ENCODE assay signal across 9 cellular contexts in the genomic region with DNA sequence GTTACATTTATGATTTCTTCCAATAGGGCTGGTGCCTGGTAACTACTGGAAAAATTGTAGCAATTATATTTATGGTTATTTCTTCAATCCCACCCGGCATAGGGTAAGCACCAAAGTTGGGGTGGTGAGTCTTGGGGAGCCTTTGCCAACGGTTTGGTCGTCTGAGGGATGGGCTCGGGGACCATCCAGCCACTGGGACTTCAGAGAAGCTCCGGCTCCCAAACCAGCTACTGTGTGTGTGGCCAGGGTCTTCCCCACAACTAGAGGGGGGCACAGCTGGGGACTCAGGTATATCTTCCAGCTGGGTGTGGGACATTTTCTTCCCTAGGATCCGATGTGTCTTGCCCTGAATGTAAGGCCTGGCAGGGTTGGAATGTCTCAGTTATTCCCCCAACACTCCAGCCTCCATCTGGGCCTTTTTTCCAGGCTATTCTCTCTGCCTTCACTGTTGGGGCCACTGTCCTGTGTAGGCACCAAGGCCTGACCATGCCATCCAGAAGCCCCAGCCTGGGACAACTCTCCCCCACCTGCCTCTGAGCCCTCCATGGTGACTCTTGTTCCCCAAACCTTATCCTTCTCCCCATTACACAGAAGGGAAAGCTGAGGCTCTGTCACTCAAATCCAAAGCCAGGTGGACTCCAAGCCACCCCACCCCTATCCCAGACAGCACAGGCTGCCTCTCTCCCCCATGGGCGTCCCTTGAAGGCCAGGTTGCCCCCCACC. TPM values are rescaled to one million over a fixed set of nuclear protein-coding genes. Genes with fewer than 3 reads are reported as not detected.
DNase-seq lines count a peak whose midpoint lies in the region; ATAC-seq and TF ChIP-seq lines count a peak whose summit lies in the region.
"Had no signal": no experiment of that assay in that cellular context is flagged by ENCODE, and none has a peak within 500 bp of the region (broad histone marks: within the 10 kb centered on the region; RNA-seq: fewer than 3 reads in every experiment).

No MANE protein-coding gene starts in this region.

- in situ Hi-C loops in IMR-90 (cut with MboI; ENCODE audit: low sequenced_read_pairs) = no loop called here

- whole genome bisulfite sequencing in IMR-90 (ENCODE audit: extremely low coverage in 2 of 2, insufficient read length in 1 of 2), 2 experiments = no CpG with 5 or more reads among the region's 7 CpGs
- WGBS in sigmoid colon, 2 donors = 76 to 90% methylated on average over 7 of the region's 7 CpGs

- H3K4me3 ChIP-seq in Caco-2 (ENCODE audit: low read depth, low read length) (no peak overlapping the region), IMR-90 (ENCODE audit: insufficient read depth, low read depth, low read length) (no peak overlapping the region), duodenal mucosa (ENCODE audit: low read depth in 1 of 2, low read length in 2 of 2) (no peak overlapping the region), sigmoid colon (no peak overlapping the region)

- POLR2A ChIA-PET in Caco-2 (lab: Charles Lee) = no interaction called here
- POLR2A ChIA-PET in IMR-90 (lab: Charles Lee; ENCODE audit: unreplicated experiment) = no interaction called here

- CTCF ChIA-PET in Caco-2 (lab: Charles Lee) = no interaction called here
- CTCF ChIA-PET in IMR-90 (lab: Yijun Ruan, JAX) = no interaction called here

- no peak overlapping the region for H3K27ac ChIP-seq in IMR-90 (ENCODE audit: insufficient read depth, low read length)
- H3K27ac ChIP-seq in duodenal mucosa (ENCODE audit: low read depth, low read length) = peak overlapping the region; percentile 10
- H3K27ac ChIP-seq in sigmoid colon = peak overlapping the region in 3 of 4 donors; percentile 55 to 75 (median 56)

- no peaks in the 10 kb centered on the region for H3K4me1 Mint-ChIP-seq in Caco-2 (ENCODE audit: low read depth, unreplicated experiment)

- H3K4me1 ChIP-seq in Caco-2 (0 out of 2 replicates have a peak, but pooled peaks cover 4% of the 10 kb centered on the region), IMR-90 (ENCODE audit: control insufficient read depth, insufficient read depth, low read length) (peaks cover 3% of the 10 kb centered on the region; the same call in 1 of the 2 replicates), duodenal mucosa (ENCODE audit: control insufficient read depth in 1 of 2, insufficient read depth in 2 of 2, low read length in 2 of 2) (peaks cover 18 to 23% of the 10 kb centered on the region in 2 donors), sigmoid colon (peaks cover 0 to 20% (median 13%) of the 10 kb centered on the region in 4 donors)

- H2AK9ac ChIP-seq in IMR-90 (replicated peaks; ENCODE audit: low read depth, low read length, poor library complexity) = no peak overlapping the region

- H3K4me3 Mint-ChIP-seq in Caco-2 (ENCODE audit: unreplicated experiment) = peak overlapping the region; percentile 76

- no peaks in the 10 kb centered on the region for H3K27me3 Mint-ChIP-seq in Caco-2 (ENCODE audit: insufficient read depth, unreplicated experiment)

- DNase-seq in Caco-2 (no peak), IMR-90 (no peak), sigmoid colon (no peak), kidney glomerular epithelial cell (lab: John Stamatoyannopoulos, UW) (no peak), NCI-H2107 (lab: John Stamatoyannopoulos, UW) (no peak)
- DNase-seq: NCI-H226, SIG-M5 had no signal

- TF ChIP-seq POLR2A in IMR-90 (IDR thresholded peaks at IDR 0.05; ENCODE audit: low read depth, low read length) (no peak), sigmoid colon (IDR thresholded peaks at IDR 0.05) (no peak)

- no peak for ATAC-seq in IMR-90 (ENCODE audit: low read depth)
- no peak for ATAC-seq in GM19467 (IDR thresholded peaks at IDR 0.05; ENCODE audit: unreplicated experiment)

- no peak for TF ChIP-seq EP300 in sigmoid colon (IDR thresholded peaks at IDR 0.05)

- no TSS peak for BruUV-seq in Caco-2 (replicated peaks; lab: Mats Ljungman, UMichigan)
- BruUV-seq in IMR-90 (replicated peaks; lab: Mats Ljungman, UMichigan) = no TSS peak

- dilution Hi-C loops in IMR-90 (cut with HindIII; ENCODE audit: low sequenced_read_pairs, unreplicated experiment) = no loop called here

- intact Hi-C loops in Caco-2 (cut with micrococcal nuclease; ENCODE audit: unreplicated experiment) = no loop called here
- intact Hi-C loops in IMR-90 (cut with micrococcal nuclease) = loop anchor here (5.0 kb wide), 2 partner anchors 80 to 165 kb away; a partner anchor contains a TSS
- intact Hi-C loops in sigmoid colon (cut with DNase I) = no loop called here

- H2BK20ac ChIP-seq in IMR-90 (ENCODE audit: low read depth, low read length) = no peak overlapping the region

- H3K27me3 ChIP-seq in Caco-2 (replicated peaks; ENCODE audit: control insufficient read depth, insufficient read depth, low read length) = no peaks in the 10 kb centered on the region
- H3K27me3 ChIP-seq in IMR-90 (ENCODE audit: control insufficient read depth, insufficient read depth, low read length) = peaks cover 4% of the 10 kb centered on the region; the same call in 1 of the 2 replicates
- H3K27me3 ChIP-seq in duodenal mucosa (ENCODE audit: control insufficient read depth in 1 of 2, insufficient read depth in 2 of 2, low read length in 2 of 2) = no peaks in the 10 kb centered on the region
- H3K27me3 ChIP-seq in sigmoid colon = no peaks in the 10 kb centered on the region

- no peak overlapping the region for H4K5ac ChIP-seq in IMR-90 (ENCODE audit: low read depth, low read length)

- H3K36me3 ChIP-seq in Caco-2 (ENCODE audit: control insufficient read depth, insufficient read depth, low read length) (peaks cover 1% of the 10 kb centered on the region), IMR-90 (ENCODE audit: control insufficient read depth, insufficient read depth, low read length) (peaks cover 13% of the 10 kb centered on the region; the same call in 1 of the 2 replicates), duodenal mucosa (ENCODE audit: control insufficient read depth in 1 of 2, insufficient read depth in 2 of 2, low read length in 2 of 2) (peaks cover 8 to 27% of the 10 kb centered on the region in 2 donors), sigmoid colon (peaks cover 0 to 24% (median 8%) of the 10 kb centered on the region in 4 donors)

- TF ChIP-seq RAD21 in IMR-90 (IDR thresholded peaks at IDR 0.05; ENCODE audit: low read length) = no peak

- H4K8ac ChIP-seq in IMR-90 (ENCODE audit: low read depth in 2 of 2, low read length in 2 of 2) = no peak overlapping the region

- H3K4me2 ChIP-seq in IMR-90 (ENCODE audit: low read depth, low read length) = no peak overlapping the region

- TF ChIP-seq CTCF in Caco-2 (IDR thresholded peaks at IDR 0.05; ENCODE audit: insufficient read depth in 1 of 2, low read depth in 1 of 2, low read length in 1 of 2, severe bottlenecking in 1 of 2, unreplicated experiment in 1 of 2) (no peak), IMR-90 (conservative IDR thresholded peaks at IDR 0.05; ENCODE audit: low read depth, low read length) (no peak), sigmoid colon (IDR thresholded peaks at IDR 0.05) (no peak)

- no peak overlapping the region for H4K91ac ChIP-seq in IMR-90 (ENCODE audit: insufficient read depth, low read depth, low read length)

- H3K79me1 ChIP-seq in IMR-90 (ENCODE audit: low read depth in 1 of 2, low read length in 2 of 2) = no peaks in the 10 kb centered on the region

- no peak overlapping the region for H3K9ac ChIP-seq in IMR-90 (ENCODE audit: low read depth, low read length)
- no peak overlapping the region for H3K9ac ChIP-seq in duodenal mucosa (ENCODE audit: low read depth in 1 of 2, low read length in 2 of 2)

- H3K4ac ChIP-seq in IMR-90 (ENCODE audit: low read depth, low read length) = no peak overlapping the region

- no peak overlapping the region for H3K18ac ChIP-seq in IMR-90 (ENCODE audit: low read depth, low read length)

- no peaks in the 10 kb centered on the region for H3K9me3 Mint-ChIP-seq in Caco-2 (ENCODE audit: unreplicated experiment)

- no peak overlapping the region for H3K23ac ChIP-seq in IMR-90 (ENCODE audit: low read depth, low read length)

- 0 out of 2 replicates have a peak, but pooled peaks cover 3% of the 10 kb centered on the region for H3K9me1 ChIP-seq in IMR-90 (ENCODE audit: insufficient read depth, low read length)

- H3K36me3 Mint-ChIP-seq in Caco-2 (ENCODE audit: insufficient read depth, unreplicated experiment) = peaks cover 25% of the 10 kb centered on the region

- H2AFZ ChIP-seq in IMR-90 (replicated peaks; ENCODE audit: low read length, poor library complexity) = no peak overlapping the region

- no peaks in the 10 kb centered on the region for H4K20me1 ChIP-seq in IMR-90 (ENCODE audit: insufficient read depth, low read length)

- H3K9me3 ChIP-seq in Caco-2 = no peaks in the 10 kb centered on the region
- no peaks in the 10 kb centered on the region for H3K9me3 ChIP-seq in IMR-90 (ENCODE audit: control insufficient read depth, insufficient read depth, low read length)
- no peaks in the 10 kb centered on the region for H3K9me3 ChIP-seq in duodenal mucosa (ENCODE audit: control insufficient read depth in 1 of 2, low read length in 2 of 2)
- no peaks in the 10 kb centered on the region for H3K9me3 ChIP-seq in sigmoid colon

- no peak overlapping the region for H3K14ac ChIP-seq in IMR-90 (replicated peaks; ENCODE audit: low read depth, low read length)

- no peak overlapping the region for H2BK15ac ChIP-seq in IMR-90 (ENCODE audit: low read depth, low read length)

- H3K27ac Mint-ChIP-seq in Caco-2 (ENCODE audit: unreplicated experiment) = no peak overlapping the region

- H2BK5ac ChIP-seq in IMR-90 (ENCODE audit: low read depth, low read length, poor library complexity, severe bottlenecking) = no peak overlapping the region

- no peak overlapping the region for H3K56ac ChIP-seq in IMR-90 (ENCODE audit: extremely low read depth, insufficient read depth, low read length)

- H2BK120ac ChIP-seq in IMR-90 (ENCODE audit: low read depth, low read length) = no peak overlapping the region

- H2AK5ac ChIP-seq in IMR-90 (ENCODE audit: low read depth, low read length) = 0 out of 2 replicates have a peak overlapping the region, but pooled peaks have one; percentile 5

RNA-seq across cellular contexts. Expression of a gene that starts 1.1 kb away (rescaled TPM):
- total RNA-seq in Caco-2 (2022) (38.3 and 39.6 TPM in 2 replicates), IMR-90 (2012; rRNA removed) (1.1 and 2.3 TPM in 2 replicates), sigmoid colon (10 to 100 TPM in 3 of 4 donors, 1 to 10 TPM in 1; 9.1 to 45.7 (median 44.5) TPM)
- polyA plus RNA-seq in IMR-90 (2012; rRNA removed) (2.3 and 4.0 TPM in 2 replicates), sigmoid colon (100 to 1,000 TPM in 2 of 3 donors, 10 to 100 TPM in 1; 96.7 to 412 (median 178) TPM)
- polyA plus RNA-seq in IMR-90 (2012; cell fraction: cytosol; rRNA removed) = 3.1 TPM in 1 of 2 replicates, not detected in the other
- polyA plus RNA-seq in IMR-90 (2012; cell fraction: nucleus; rRNA removed; ENCODE audit: low replicate concordance) = 1.6 and 2.1 TPM in 2 replicates

RNA-seq across cellular contexts. Expression of a gene that starts 19.5 kb away (rescaled TPM):
- total RNA-seq in Caco-2 (2022) = 34.3 and 37.8 TPM in 2 replicates
- 8.9 and 12.2 TPM in 2 replicates for total RNA-seq in IMR-90 (2012; rRNA removed)
- 25.1 and 27.7 TPM in 2 replicates for polyA plus RNA-seq in IMR-90 (2012; rRNA removed)
- polyA plus RNA-seq in IMR-90 (2012; cell fraction: cytosol; rRNA removed) = 2.4 and 27.9 TPM in 2 replicates
- 33.3 and 53.0 TPM in 2 replicates for polyA plus RNA-seq in IMR-90 (2012; cell fraction: nucleus; rRNA removed; ENCODE audit: low replicate concordance)
- 10 to 100 TPM in 2 of 4 donors, 1 to 10 TPM in 2; 7.8 to 18.0 (median 9.5) TPM for total RNA-seq in sigmoid colon
- 1 to 10 TPM; 1.8 to 8.7 (median 6.5) TPM for polyA plus RNA-seq in sigmoid colon

RNA-seq across cellular contexts. Expression of a gene that starts 20.5 kb away (rescaled TPM):
- total RNA-seq in Caco-2 (2022) (14.1 and 16.6 TPM in 2 replicates), IMR-90 (2012; rRNA removed) (7.2 TPM in 2 replicates), sigmoid colon (10 to 100 TPM; 15.8 to 37.3 (median 26.2) TPM)
- polyA plus RNA-seq in IMR-90 (2012; rRNA removed) (19.5 and 22.5 TPM in 2 replicates), sigmoid colon (10 to 100 TPM in 2 of 3 donors, 1 to 10 TPM in 1; 9.0 to 26.4 (median 12.0) TPM)
- 17.4 and 27.3 TPM in 2 replicates for polyA plus RNA-seq in IMR-90 (2012; cell fraction: cytosol; rRNA removed)
- polyA plus RNA-seq in IMR-90 (2012; cell fraction: nucleus; rRNA removed; ENCODE audit: low replicate concordance) = 3.9 and 10.3 TPM in 2 replicates

RNA-seq across cellular contexts. Expression of a gene that starts 31.4 kb away (rescaled TPM):
- total RNA-seq in Caco-2 (2022) (2.3 and 3.9 TPM in 2 replicates), IMR-90 (2012; rRNA removed) (2.8 and 3.0 TPM in 2 replicates), sigmoid colon (1 to 10 TPM in 3 of 4 donors, under 1 TPM in 1; 0.66 to 2.9 (median 2.2) TPM)
- polyA plus RNA-seq in IMR-90 (2012; rRNA removed) (13.4 and 13.6 TPM in 2 replicates), sigmoid colon (1 to 10 TPM; 2.1 to 4.8 (median 4.2) TPM)
- 8.6 and 29.3 TPM in 2 replicates for polyA plus RNA-seq in IMR-90 (2012; cell fraction: cytosol; rRNA removed)
- 35.0 and 55.7 TPM in 2 replicates for polyA plus RNA-seq in IMR-90 (2012; cell fraction: nucleus; rRNA removed; ENCODE audit: low replicate concordance)

RNA-seq across cellular contexts. Expression of a gene that starts 53.7 kb away (rescaled TPM):
- total RNA-seq in Caco-2 (2022) (0.36 and 0.46 TPM in 2 replicates), IMR-90 (2012; rRNA removed) (0.18 TPM in 1 of 2 replicates, not detected in the other), sigmoid colon (1 to 10 TPM; 1.8 to 8.6 (median 4.5) TPM)
- polyA plus RNA-seq in IMR-90 (2012; rRNA removed) (0.22 and 0.24 TPM in 2 replicates), sigmoid colon (1 to 10 TPM in 1 of 3 donors, not detected in 2; 4.0 TPM)
- 0.30 and 0.40 TPM in 2 replicates for polyA plus RNA-seq in IMR-90 (2012; cell fraction: cytosol; rRNA removed)
- 3.4 and 5.3 TPM in 2 replicates for polyA plus RNA-seq in IMR-90 (2012; cell fraction: nucleus; rRNA removed; ENCODE audit: low replicate concordance)
